22 cellular contexts compared by ENCODE assay signal in the genomic region with DNA sequence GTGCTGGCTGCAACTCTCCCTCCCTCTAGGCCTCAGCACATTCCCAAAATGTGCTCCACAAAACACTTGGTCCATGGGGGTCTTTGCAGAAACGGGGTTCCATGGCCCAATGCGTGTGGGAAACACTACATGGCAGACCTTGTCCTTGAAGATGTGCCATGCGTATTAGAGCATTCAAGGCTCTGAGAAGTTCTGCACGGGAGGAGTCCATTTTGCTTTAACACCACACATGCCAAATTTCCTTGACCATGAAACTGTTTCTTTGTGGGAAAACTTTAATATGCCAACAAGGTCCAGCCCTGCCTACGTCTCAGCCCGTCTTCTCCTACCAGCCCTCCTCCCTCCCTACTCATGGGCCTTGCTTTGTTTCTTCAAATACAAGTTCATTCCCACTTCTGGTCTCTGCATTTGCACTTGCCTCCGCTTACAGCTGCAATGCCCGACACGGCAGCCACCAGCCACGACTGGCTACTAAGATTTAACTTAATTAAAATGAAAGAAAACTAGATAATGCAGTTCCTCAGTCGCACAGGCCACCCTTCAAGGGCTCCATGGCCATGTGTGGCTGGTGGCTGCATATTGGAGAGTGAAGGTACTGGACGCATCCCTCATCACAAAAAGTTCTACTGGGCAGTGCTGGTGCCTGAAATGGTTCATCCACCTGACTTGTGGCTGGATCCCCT. TPM values are rescaled to one million over a fixed set of nuclear protein-coding genes. Genes with fewer than 3 reads are reported as not detected.
"Had no signal": no experiment of that assay in that cellular context is flagged by ENCODE, and none has a peak within 500 bp of the region (broad histone marks: within the 10 kb centered on the region; RNA-seq: fewer than 3 reads in every experiment).

No MANE protein-coding gene starts in this region.

- FAIRE-seq: RCC 7860 had no signal

- H3K9ac ChIP-seq: KMS-11 had no signal

- H3K4me2 ChIP-seq: KMS-11 had no signal

- DNase-seq: Kasumi-1, MM.1S, NCI-H1436, NCI-H187, NCI-H2029, NCI-H2081 treated with DMSO at 0.1 percent for 48 hours, NCI-H2171, NCI-H226, NCI-H446, NCI-H510A, NCI-H524 treated with DMSO at 0.1 percent for 48 hours, NCI-H69, NCI-H774, RPMI8226, SHP77, SW 1271, T-cell had no signal

- H3K27ac ChIP-seq: KMS-11 had no signal

RNA-seq across cellular contexts. Expression of a gene that starts 19.2 kb away (rescaled TPM):
- total RNA-seq: HT-29, M059J, SK-MEL-5, T-cell had no signal
